In the genomic region with DNA sequence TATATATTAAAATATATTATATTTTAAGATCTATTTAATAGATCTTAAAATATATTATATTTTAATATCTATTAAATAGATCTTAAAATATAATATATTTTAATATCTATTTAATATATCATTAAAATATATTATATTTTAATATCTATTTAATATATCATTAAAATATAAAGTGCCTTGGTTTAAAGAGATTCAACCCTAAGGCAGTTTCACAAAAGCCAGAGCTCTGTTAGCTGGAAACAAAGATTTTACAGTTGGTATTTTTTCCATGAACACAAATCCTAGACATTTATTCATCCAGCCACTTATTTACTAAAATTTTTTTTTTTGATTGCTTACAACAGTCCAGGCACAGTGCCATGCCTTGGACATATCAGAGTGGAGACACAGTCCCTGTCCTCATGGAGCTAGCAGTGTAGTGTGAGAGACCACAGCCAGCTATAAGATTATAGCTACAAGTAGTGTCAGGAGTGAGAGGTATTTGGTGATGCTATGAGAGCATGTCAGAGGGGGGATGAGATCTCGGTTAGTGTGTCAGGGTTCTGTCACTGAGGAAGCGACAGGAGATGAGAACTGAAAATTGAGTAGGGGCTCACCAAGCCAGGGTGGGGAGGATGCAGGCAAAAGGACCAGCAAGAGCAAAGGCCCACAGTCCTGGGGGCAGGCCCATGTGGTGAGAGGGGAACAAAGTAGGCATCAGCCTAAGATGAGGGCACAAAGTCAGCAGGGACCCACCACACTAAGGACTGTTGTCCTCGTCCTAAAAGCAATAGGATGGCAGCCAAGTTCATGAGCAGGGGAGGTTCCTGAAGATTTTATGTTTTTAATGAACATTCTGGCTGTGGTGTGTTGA, we compare ENCODE assay signal across 19 cellular contexts.
"Had no signal": no experiment of that assay in that cellular context is flagged by ENCODE, and none has a peak within 500 bp of the region (broad histone marks: within the 10 kb centered on the region; RNA-seq: fewer than 3 reads in every experiment).

No MANE protein-coding gene starts in this region.

- H3K4me3 ChIP-seq: esophagus squamous epithelium, hepatocyte, prostate gland, right lobe of liver, smooth muscle cell, stomach, testis, upper lobe of right lung had no signal

- H3K4me1 ChIP-seq: esophagus squamous epithelium, prostate gland, testis, upper lobe of right lung had no signal

- H3K4me3 Mint-ChIP-seq: activated B cell treated with CpG ODN at 0.5 μM for 24 hours; activated CD4-positive, alpha-beta T cell treated with anti-CD3 and anti-CD28 coated beads, Interleukin-2, amount 10 ng/mL, durations not matched to agents 24 days and 14 days; memory B cell; nephron had no signal

- ATAC-seq: left lobe of liver had no signal

- H3K9me3 ChIP-seq: esophagus squamous epithelium, prostate gland, right lobe of liver, stomach, testis, upper lobe of right lung had no signal

- H3K4me2 ChIP-seq: hepatocyte, smooth muscle cell had no signal

- H3K27ac ChIP-seq: brain microvascular endothelial cell, esophagus squamous epithelium, hepatocyte, prostate gland, right lobe of liver, stomach, testis, upper lobe of right lung had no signal

- H3K27me3 ChIP-seq: brain microvascular endothelial cell, esophagus squamous epithelium, hepatocyte, right lobe of liver, stomach, testis, upper lobe of right lung had no signal

- H3K27ac Mint-ChIP-seq: activated B cell treated with CpG ODN at 0.5 μM for 24 hours; activated CD4-positive, alpha-beta T cell treated with anti-CD3 and anti-CD28 coated beads, Interleukin-2, amount 10 ng/mL, durations not matched to agents 24 days and 14 days; memory B cell; nephron had no signal

- H3K4me1 Mint-ChIP-seq: nephron had no signal

- FAIRE-seq: keratinocyte had no signal

- H3K36me3 ChIP-seq: brain microvascular endothelial cell, esophagus squamous epithelium, prostate gland, right lobe of liver, stomach, upper lobe of right lung had no signal

- H3K9me3 Mint-ChIP-seq: activated B cell treated with CpG ODN at 0.5 μM for 24 hours; activated CD4-positive, alpha-beta T cell treated with anti-CD3 and anti-CD28 coated beads, Interleukin-2, amount 10 ng/mL, durations not matched to agents 24 days and 14 days; memory B cell; nephron had no signal

- H2AFZ ChIP-seq: hepatocyte had no signal

- H3K79me2 ChIP-seq: hepatocyte had no signal

- DNase-seq: activated B cell treated with CpG ODN at 0.5 μM for 24 hours; activated CD4-positive, alpha-beta T cell treated with anti-CD3 and anti-CD28 coated beads, Interleukin-2, amount 10 ng/mL, durations not matched to agents 24 days and 14 days; activated naive CD4-positive, alpha-beta T cell treated with anti-CD3 and anti-CD28 coated beads, Interleukin-2, amount 50 U/mL, for 16 hours; brain microvascular endothelial cell; cortex of kidney; esophagus squamous epithelium; right lobe of liver; stimulated activated CD4-positive, alpha-beta T cell treated with anti-CD3 and anti-CD28 coated beads, Interleukin-4, amount 100 ng/mL, for 4 hours; stimulated activated CD8-positive, alpha-beta memory T cell treated with anti-CD3 and anti-CD28 coated beads, Interleukin-4, amount 100 ng/mL, for 48 hours; stomach; testis; upper lobe of right lung had no signal
